In the genomic region with DNA sequence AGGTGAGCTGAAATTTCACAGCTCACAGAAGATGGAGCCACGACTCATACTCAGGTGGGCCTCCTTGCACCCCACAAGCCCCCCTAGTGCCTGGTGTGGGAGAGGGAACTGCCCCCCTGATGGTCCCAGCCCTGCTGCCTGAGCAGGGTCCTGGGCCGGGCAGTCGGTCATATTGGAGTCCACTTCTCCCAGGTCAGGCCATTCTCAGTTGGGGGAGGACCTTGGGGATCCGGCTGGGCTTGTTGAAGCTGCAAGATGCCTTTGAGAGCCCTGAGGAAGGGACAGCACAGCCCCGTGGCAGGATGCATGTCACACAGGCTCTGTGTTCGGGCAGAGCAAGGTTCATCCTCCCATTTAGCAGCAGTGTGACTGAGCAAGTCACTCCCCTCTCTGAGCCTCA, we compare ENCODE assay signal across 21 cellular contexts. TPM values are rescaled to one million over a fixed set of nuclear protein-coding genes. Genes with fewer than 3 reads are reported as not detected.
DNase-seq lines count a peak whose midpoint lies in the region; ATAC-seq and TF ChIP-seq lines count a peak whose summit lies in the region.
"Had no signal": no experiment of that assay in that cellular context is flagged by ENCODE, and none has a peak within 500 bp of the region (broad histone marks: within the 10 kb centered on the region; RNA-seq: fewer than 3 reads in every experiment).

No MANE protein-coding gene starts in this region.

- ATAC-seq in naive thymus-derived CD4-positive, alpha-beta T cell = no peak

- H3K36me3 Mint-ChIP-seq in MCF 10A (ENCODE audit: insufficient read depth, unreplicated experiment) = peaks cover 79% of the 10 kb centered on the region
- peaks cover 0 to 20% (median 4%) of the 10 kb centered on the region in 5 donors for H3K36me3 Mint-ChIP-seq in naive thymus-derived CD4-positive, alpha-beta T cell
- H3K36me3 Mint-ChIP-seq: activated CD4-positive, alpha-beta memory T cell treated with anti-CD3 and anti-CD28 coated beads for 36 hours had no signal

- H3K79me2 ChIP-seq in fibroblast of lung (ENCODE audit: control insufficient read depth, insufficient read depth, low read length) = peaks cover 11% of the 10 kb centered on the region
- H3K79me2 ChIP-seq in osteoblast (ENCODE audit: insufficient read depth, low read length) = peaks cover 38% of the 10 kb centered on the region

- H3K36me3 ChIP-seq in breast epithelium (no peaks in the 10 kb centered on the region), fibroblast of lung (ENCODE audit: control insufficient read depth, insufficient read depth, low read length) (peaks cover 6% of the 10 kb centered on the region), osteoblast (ENCODE audit: insufficient read depth, low read length) (peaks cover 27% of the 10 kb centered on the region), vagina (peaks cover 0 to 8% of the 10 kb centered on the region in 2 donors), WERI-Rb-1 (peaks cover 3% of the 10 kb centered on the region)
- peaks cover 0 to 39% (median 5%) of the 10 kb centered on the region in 3 experiments for H3K36me3 ChIP-seq in naive thymus-derived CD4-positive, alpha-beta T cell (ENCODE audit: control insufficient read depth in 2 of 3, insufficient read depth in 3 of 3, low read length in 3 of 3)
- H3K36me3 ChIP-seq: ovary had no signal

- no peak overlapping the region for H3K27ac ChIP-seq in breast epithelium
- peak overlapping the region; percentile 10 for H3K27ac ChIP-seq in fibroblast of lung (ENCODE audit: insufficient read depth, low read length)
- peak overlapping the region; percentile 84 for H3K27ac ChIP-seq in osteoblast (ENCODE audit: low read depth, low read length)
- peak overlapping the region; percentile 45 for H3K27ac ChIP-seq in vagina
- H3K27ac ChIP-seq in naive thymus-derived CD4-positive, alpha-beta T cell (ENCODE audit: low read depth, low read length) = no peak overlapping the region
- H3K27ac ChIP-seq in WERI-Rb-1 = no peak overlapping the region

- intact Hi-C loops in MCF 10A (cut with micrococcal nuclease) = no loop called here
- intact Hi-C loops in breast epithelium (cut with DNase I; ENCODE audit: low total_unique reads) = no loop called here
- intact Hi-C loops in vagina (cut with DNase I) = no loop called here
- intact Hi-C loops in naive thymus-derived CD4-positive, alpha-beta T cell (cut with micrococcal nuclease) = no loop called here

- H3K27ac Mint-ChIP-seq in MCF 10A (ENCODE audit: low read depth, unreplicated experiment) = peak overlapping the region; percentile 5
- no peak overlapping the region for H3K27ac Mint-ChIP-seq in naive thymus-derived CD4-positive, alpha-beta T cell
- H3K27ac Mint-ChIP-seq: activated CD4-positive, alpha-beta memory T cell treated with anti-CD3 and anti-CD28 coated beads for 36 hours had no signal

- no peak overlapping the region for H3K9ac ChIP-seq in fibroblast of lung (ENCODE audit: insufficient read depth, low read length)

- TF ChIP-seq CTCF in MCF 10A (IDR thresholded peaks at IDR 0.05; ENCODE audit: unreplicated experiment) (no peak), breast epithelium (IDR thresholded peaks at IDR 0.05) (no peak), fibroblast of lung (conservative IDR thresholded peaks at IDR 0.05 in 1 of 2, IDR thresholded peaks at IDR 0.05 in 1 of 2; ENCODE audit: low read depth in 1 of 2, low read length in 2 of 2) (no peak), osteoblast (IDR thresholded peaks at IDR 0.05; ENCODE audit: extremely low read depth, low read depth, low read length) (no peak), vagina (IDR thresholded peaks at IDR 0.05) (no peak), WERI-Rb-1 (IDR thresholded peaks at IDR 0.05; ENCODE audit: low read depth, low read length) (no peak)

- H3K27me3 ChIP-seq in breast epithelium (no peaks in the 10 kb centered on the region), fibroblast of lung (ENCODE audit: control insufficient read depth, insufficient read depth, low read length) (no peaks in the 10 kb centered on the region), osteoblast (ENCODE audit: insufficient read depth, low read length) (no peaks in the 10 kb centered on the region), vagina (no peaks in the 10 kb centered on the region), WERI-Rb-1 (ENCODE audit: insufficient read depth, low read depth, severe bottlenecking) (no peaks in the 10 kb centered on the region)
- no peaks in the 10 kb centered on the region for H3K27me3 ChIP-seq in naive thymus-derived CD4-positive, alpha-beta T cell (ENCODE audit: control insufficient read depth in 2 of 2, insufficient read depth in 2 of 2, low read length in 2 of 2)
- H3K27me3 ChIP-seq: dorsolateral prefrontal cortex, ovary had no signal

- TF ChIP-seq POLR2A in breast epithelium (IDR thresholded peaks at IDR 0.05) (no peak), vagina (IDR thresholded peaks at IDR 0.05) (no peak)

- H3K4me2 ChIP-seq in fibroblast of lung (ENCODE audit: extremely low read depth, insufficient read depth, low read length) = no peak overlapping the region
- no peak overlapping the region for H3K4me2 ChIP-seq in osteoblast (ENCODE audit: insufficient read depth, low read length)

- no TSS peak for BruUV-seq in MCF 10A (replicated peaks; lab: Mats Ljungman, UMichigan)

- H3K4me1 Mint-ChIP-seq in MCF 10A (ENCODE audit: insufficient read depth, unreplicated experiment) = peaks cover 41% of the 10 kb centered on the region
- H3K4me1 Mint-ChIP-seq in naive thymus-derived CD4-positive, alpha-beta T cell = peaks cover 0 to 8% (median 0%) of the 10 kb centered on the region in 7 donors

- no peaks in the 10 kb centered on the region for H3K9me3 Mint-ChIP-seq in MCF 10A (ENCODE audit: unreplicated experiment)
- no peaks in the 10 kb centered on the region for H3K9me3 Mint-ChIP-seq in naive thymus-derived CD4-positive, alpha-beta T cell
- H3K9me3 Mint-ChIP-seq: activated CD4-positive, alpha-beta memory T cell treated with anti-CD3 and anti-CD28 coated beads for 36 hours had no signal

- no peak overlapping the region for H3K4me3 Mint-ChIP-seq in MCF 10A (ENCODE audit: unreplicated experiment)
- H3K4me3 Mint-ChIP-seq in naive thymus-derived CD4-positive, alpha-beta T cell = no peak overlapping the region
- H3K4me3 Mint-ChIP-seq: activated CD4-positive, alpha-beta memory T cell treated with anti-CD3 and anti-CD28 coated beads for 36 hours had no signal

- POLR2A ChIA-PET in MCF 10A (lab: Yijun Ruan, JAX) = no interaction called here
- POLR2A ChIA-PET in naive thymus-derived CD4-positive, alpha-beta T cell (lab: Charles Lee) = no interaction called here

- H2AFZ ChIP-seq in fibroblast of lung (ENCODE audit: low read length) (no peak overlapping the region), osteoblast (ENCODE audit: low read length) (no peak overlapping the region)

- H3K4me3 ChIP-seq in breast epithelium (no peak overlapping the region), fibroblast of lung (replicated peaks in 1 of 4; ENCODE audit: control extremely low read depth in 1 of 4, insufficient read depth in 1 of 4, low read depth in 3 of 4, low read length in 4 of 4) (no peak overlapping the region), osteoblast (ENCODE audit: insufficient read depth, low read length) (no peak overlapping the region), vagina (no peak overlapping the region), WERI-Rb-1 (ENCODE audit: low read depth, low read length) (no peak overlapping the region)
- no peak overlapping the region for H3K4me3 ChIP-seq in naive thymus-derived CD4-positive, alpha-beta T cell (ENCODE audit: low read length)
- H3K4me3 ChIP-seq: dorsolateral prefrontal cortex, ovary had no signal

- CTCF ChIA-PET in MCF 10A (lab: Yijun Ruan, JAX) = interaction anchor here (0.7 to 1.0 kb wide), 2 partner anchors 14 to 70 kb away, joined by 3 read pairs; no protein-coding TSS in a partner anchor
- CTCF ChIA-PET in naive thymus-derived CD4-positive, alpha-beta T cell (lab: Charles Lee) = no interaction called here

- no peaks in the 10 kb centered on the region for H3K27me3 Mint-ChIP-seq in MCF 10A (ENCODE audit: insufficient read depth, unreplicated experiment)
- H3K27me3 Mint-ChIP-seq in naive thymus-derived CD4-positive, alpha-beta T cell = no peaks in the 10 kb centered on the region
- H3K27me3 Mint-ChIP-seq: activated CD4-positive, alpha-beta memory T cell treated with anti-CD3 and anti-CD28 coated beads for 36 hours had no signal

- H3K9me3 ChIP-seq in breast epithelium = no peaks in the 10 kb centered on the region
- H3K9me3 ChIP-seq in fibroblast of lung (ENCODE audit: control insufficient read depth, insufficient read depth, low read depth, low read length) = no peaks in the 10 kb centered on the region
- H3K9me3 ChIP-seq in osteoblast (ENCODE audit: low read depth, low read length) = no peaks in the 10 kb centered on the region
- H3K9me3 ChIP-seq in vagina = no peaks in the 10 kb centered on the region
- H3K9me3 ChIP-seq in naive thymus-derived CD4-positive, alpha-beta T cell (ENCODE audit: control insufficient read depth in 2 of 3, low read length in 3 of 3) = no peaks in the 10 kb centered on the region
- H3K9me3 ChIP-seq in WERI-Rb-1 (ENCODE audit: severe bottlenecking) = no peaks in the 10 kb centered on the region
- H3K9me3 ChIP-seq: ovary had no signal

- H4K20me1 ChIP-seq in fibroblast of lung (ENCODE audit: control insufficient read depth, extremely low read depth, insufficient read depth, low read length) (no peaks in the 10 kb centered on the region), osteoblast (ENCODE audit: insufficient read depth, low read length) (no peaks in the 10 kb centered on the region)

- DNase-seq in MCF 10A (ENCODE audit: unreplicated experiment) (no peak), breast epithelium (ENCODE audit: low spot score in 2 of 2) (no peak), fibroblast of lung (ENCODE audit: low read depth in 2 of 2) (no peak), osteoblast (ENCODE audit: insufficient read length, low spot score, missing footprints) (no peak), vagina (ENCODE audit: extremely low spot score in 2 of 2) (no peak), dedifferentiated amniotic fluid mesenchymal stem cell (ENCODE audit: extremely low spot score) (no peak), WERI-Rb-1 (no peak)
- no peak for DNase-seq in naive thymus-derived CD4-positive, alpha-beta T cell
- DNase-seq: activated CD4-positive, alpha-beta memory T cell treated with anti-CD3 and anti-CD28 coated beads for 36 hours; activated CD4-positive, CD25-positive, alpha-beta regulatory T cell; activated effector memory CD4-positive, alpha-beta T cell treated with anti-CD3 and anti-CD28 coated beads, Interleukin-2, amount 50 U/mL, for 16 hours; activated T-cell treated with anti-CD3 and anti-CD28 coated beads for 4 hours; caudate nucleus; DND-41; dorsolateral prefrontal cortex; foreskin fibroblast; HCEC 1CT; hypothalamus; NCI-H510A treated with DMSO at 0.1 percent for 48 hours; T1000 had no signal

- no peaks in the 10 kb centered on the region for H3K4me1 ChIP-seq in breast epithelium
- peaks cover 12% of the 10 kb centered on the region for H3K4me1 ChIP-seq in fibroblast of lung (ENCODE audit: control insufficient read depth, extremely low read depth, insufficient read depth, low read length)
- peaks cover 26% of the 10 kb centered on the region for H3K4me1 ChIP-seq in osteoblast (ENCODE audit: insufficient read depth, low read length)
- H3K4me1 ChIP-seq in vagina = peaks cover 22% of the 10 kb centered on the region
- H3K4me1 ChIP-seq in naive thymus-derived CD4-positive, alpha-beta T cell (ENCODE audit: control insufficient read depth in 2 of 2, insufficient read depth in 2 of 2, low read length in 2 of 2) = no peaks in the 10 kb centered on the region

RNA-seq across cellular contexts. Expression of a gene that starts 56.6 kb away (rescaled TPM):
- total RNA-seq in MCF 10A (2022) (257 and 292 TPM in 2 replicates), breast epithelium (100 to 1,000 TPM in 1 of 3 donors, 10 to 100 TPM in 2; 86.6 to 139 (median 95.2) TPM), fibroblast of lung (70.9 and 113 TPM in 2 replicates), osteoblast (109 and 128 TPM in 2 replicates), vagina (97.2 TPM)
- 168 and 171 TPM in 2 replicates for polyA plus RNA-seq in fibroblast of lung
- polyA plus RNA-seq in fibroblast of lung (2012) = 173 and 195 TPM in 2 replicates
- polyA minus RNA-seq in fibroblast of lung (ENCODE audit: low replicate concordance) = 269 and 362 TPM in 2 replicates
- 10 to 100 TPM; 44.4 to 71.3 (median 53.5) TPM for total RNA-seq in naive thymus-derived CD4-positive, alpha-beta T cell
- polyA plus RNA-seq in naive thymus-derived CD4-positive, alpha-beta T cell = 10 to 100 TPM; 18.3 to 18.9 TPM

Comparison
In these comparisons a context has a peak if more than half of its experiments do, and no peak if none do; other contexts are left out.
1. H3K27ac ChIP-seq: peak in fibroblast of lung (single experiment), osteoblast (single experiment) and vagina (single experiment); none in breast epithelium (0 of 2), naive thymus-derived CD4-positive, alpha-beta T cell (single experiment) and WERI-Rb-1 (single experiment).